Comparison of ENCODE assay signal across 8 cellular contexts in genomic region chr2:62505109-62505508, GRCh38.
DNase-seq lines count a peak whose midpoint lies in the region; ATAC-seq and TF ChIP-seq lines count a peak whose summit lies in the region.

No MANE protein-coding gene starts in this region.

- no peak for TF ChIP-seq CTCF in fibroblast of pulmonary artery (IDR thresholded peaks at IDR 0.05; ENCODE audit: low read length, missing control alignments)

- H3K9me3 Mint-ChIP-seq in stimulated activated effector memory CD8-positive, alpha-beta T cell treated with anti-CD3 and anti-CD28 coated beads, Interleukin-12 subunit alpha, Interleukin-12 subunit beta, amount 100 ng/mL, for 72 hours: no peaks in the 10 kb centered on the region

- ATAC-seq in SK-N-SH treated with all-trans-retinoic acid at 6 μM for 48 hours (peak; percentile 3; the same call in 1 of the 3 replicates), GM19395 (IDR thresholded peaks at IDR 0.05; ENCODE audit: unreplicated experiment) (no peak)
- ATAC-seq in stimulated activated effector memory CD8-positive, alpha-beta T cell treated with anti-CD3 and anti-CD28 coated beads, Interleukin-12 subunit alpha, Interleukin-12 subunit beta, amount 100 ng/mL, for 72 hours: no peak

- H3K4me3 ChIP-seq in fibroblast of pulmonary artery (replicated peaks; ENCODE audit: low read depth, low read length): peak overlapping the region; percentile 67

- H3K4me1 Mint-ChIP-seq in stimulated activated effector memory CD8-positive, alpha-beta T cell treated with anti-CD3 and anti-CD28 coated beads, Interleukin-12 subunit alpha, Interleukin-12 subunit beta, amount 100 ng/mL, for 72 hours: peaks cover 8% of the 10 kb centered on the region

- no peaks in the 10 kb centered on the region for H3K36me3 Mint-ChIP-seq in stimulated activated effector memory CD8-positive, alpha-beta T cell treated with anti-CD3 and anti-CD28 coated beads, Interleukin-12 subunit alpha, Interleukin-12 subunit beta, amount 100 ng/mL, for 72 hours

- peak overlapping the region; percentile 48 for H3K27ac Mint-ChIP-seq in stimulated activated effector memory CD8-positive, alpha-beta T cell treated with anti-CD3 and anti-CD28 coated beads, Interleukin-12 subunit alpha, Interleukin-12 subunit beta, amount 100 ng/mL, for 72 hours

- peak overlapping the region; percentile 59 for H3K4me3 Mint-ChIP-seq in stimulated activated effector memory CD8-positive, alpha-beta T cell treated with anti-CD3 and anti-CD28 coated beads, Interleukin-12 subunit alpha, Interleukin-12 subunit beta, amount 100 ng/mL, for 72 hours

- DNase-seq in NCI-H1417 (lab: John Stamatoyannopoulos, UW) (peak in 2 of 3 experiments; percentile 67 to 82), NCI-H1417 treated with DMSO at 0.1 percent for 48 hours (lab: John Stamatoyannopoulos, UW) (no peak), fibroblast of pulmonary artery (ENCODE audit: low read depth) (no peak)
- DNase-seq in stimulated activated effector memory CD8-positive, alpha-beta T cell treated with anti-CD3 and anti-CD28 coated beads, Interleukin-12 subunit alpha, Interleukin-12 subunit beta, amount 100 ng/mL, for 72 hours (ENCODE audit: low spot score in 2 of 2): no peak
- DNase-seq in activated CD4-positive, alpha-beta T cell treated with anti-CD3 and anti-CD28 coated beads, Interleukin-2, amount 50 U/mL, for 4 hours: no peak
- no peak for DNase-seq in activated CD8-positive, alpha-beta memory T cell treated with anti-CD3 and anti-CD28 coated beads, Interleukin-2, amount 50 U/mL, for 48 hours

TF ChIP-seq in SK-N-SH treated with all-trans-retinoic acid at 6 μM for 48 hours, 23 proteins besides CTCF, POLR2A, EP300 and RAD21:
- TF ChIP-seq ZNF8 (CRISPR knock-in tag; IDR thresholded peaks at IDR 0.05): no peak
- TF ChIP-seq ZFP3 (CRISPR knock-in tag; IDR thresholded peaks at IDR 0.05): no peak

Comparison
In these comparisons a context has a peak if more than half of its experiments do, and no peak if none do; other contexts are left out.
1. DNase-seq: peak in NCI-H1417 (2 of 3); none in NCI-H1417 treated with DMSO at 0.1 percent for 48 hours (single experiment), fibroblast of pulmonary artery (single experiment), stimulated activated effector memory CD8-positive, alpha-beta T cell treated with anti-CD3 and anti-CD28 coated beads, Interleukin-12 subunit alpha, Interleukin-12 subunit beta, amount 100 ng/mL, for 72 hours (0 of 2), activated CD4-positive, alpha-beta T cell treated with anti-CD3 and anti-CD28 coated beads, Interleukin-2, amount 50 U/mL, for 4 hours (0 of 2) and activated CD8-positive, alpha-beta memory T cell treated with anti-CD3 and anti-CD28 coated beads, Interleukin-2, amount 50 U/mL, for 48 hours (single experiment).